Comparison of ENCODE assay signal across 28 cellular contexts in the genomic region with DNA sequence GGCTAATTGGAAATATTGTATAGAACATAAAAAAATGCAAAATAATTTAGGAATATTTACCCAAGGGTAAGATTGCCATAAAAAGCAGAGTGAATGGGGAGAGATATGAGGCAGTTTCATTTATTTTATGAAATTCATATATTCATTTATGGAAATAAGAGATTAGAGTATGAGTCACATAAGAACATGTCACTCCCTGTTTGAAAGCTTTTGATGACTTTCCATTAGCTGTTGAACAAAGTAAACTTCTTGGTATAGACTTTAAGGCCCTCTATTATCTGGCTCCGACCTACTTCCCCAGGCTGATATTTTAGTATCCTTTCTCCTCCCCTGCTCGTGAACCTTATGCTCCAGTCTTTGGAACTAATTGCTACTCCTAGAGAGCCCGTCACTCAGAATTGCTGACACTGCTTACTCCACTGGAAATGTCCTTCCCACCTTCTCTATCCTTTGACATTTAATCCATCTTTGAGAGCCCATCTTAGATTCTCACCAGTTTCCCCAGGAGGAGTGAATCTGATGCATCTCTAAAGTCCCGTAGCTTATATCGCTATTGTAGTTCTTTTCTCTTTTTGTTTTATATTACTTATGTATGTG. TPM values are rescaled to one million over a fixed set of nuclear protein-coding genes. Genes with fewer than 3 reads are reported as not detected.
DNase-seq lines count a peak whose midpoint lies in the region; ATAC-seq, FAIRE-seq and TF ChIP-seq lines count a peak whose summit lies in the region.
"Had no signal": no experiment of that assay in that cellular context is flagged by ENCODE, and none has a peak within 500 bp of the region (broad histone marks: within the 10 kb centered on the region; RNA-seq: fewer than 3 reads in every experiment).

No MANE protein-coding gene starts in this region.

- H2AK9ac ChIP-seq in IMR-90 (replicated peaks; ENCODE audit: low read depth, low read length, poor library complexity), result no peak overlapping the region

- POLR2A ChIA-PET in IMR-90 (lab: Charles Lee; ENCODE audit: unreplicated experiment), result no interaction called here

- H3K4me2 ChIP-seq in IMR-90 (ENCODE audit: low read depth, low read length), result no peak overlapping the region

- no peak overlapping the region for H3K9ac ChIP-seq in IMR-90 (ENCODE audit: low read depth, low read length)

- H3K27ac ChIP-seq in IMR-90 (ENCODE audit: insufficient read depth, low read length), result no peak overlapping the region
- H3K27ac ChIP-seq: Peyer's patch, SK-N-MC had no signal

- CTCF ChIA-PET in Calu3 (lab: Charles Lee) (no interaction called here), IMR-90 (lab: Yijun Ruan, JAX) (no interaction called here)

- no peak for TF ChIP-seq RAD21 in IMR-90 (IDR thresholded peaks at IDR 0.05; ENCODE audit: low read length)

- H3K27me3 ChIP-seq in IMR-90 (ENCODE audit: control insufficient read depth, insufficient read depth, low read length) (no peaks in the 10 kb centered on the region), bronchial epithelial cell (ENCODE audit: control insufficient read depth, insufficient read depth, low read length) (no peaks in the 10 kb centered on the region)
- H3K27me3 ChIP-seq: BE2C, MG63, Peyer's patch had no signal

- no peak overlapping the region for H2BK5ac ChIP-seq in IMR-90 (ENCODE audit: low read depth, low read length, poor library complexity, severe bottlenecking)

- TF ChIP-seq CTCF in Calu3 (IDR thresholded peaks at IDR 0.05; ENCODE audit: unreplicated experiment), result no peak
- TF ChIP-seq CTCF in IMR-90 (conservative IDR thresholded peaks at IDR 0.05; ENCODE audit: low read depth, low read length), result no peak
- TF ChIP-seq CTCF in bronchial epithelial cell (IDR thresholded peaks at IDR 0.05; ENCODE audit: insufficient read depth, low read length, severe bottlenecking), result no peak
- TF ChIP-seq CTCF in nephron progenitor cell (IDR thresholded peaks at IDR 0.05), result no peak

- H3K36me3 Mint-ChIP-seq in Calu3 (ENCODE audit: insufficient read depth, unreplicated experiment) (no peaks in the 10 kb centered on the region), nephron progenitor cell (ENCODE audit: low read depth) (no peaks in the 10 kb centered on the region)
- H3K36me3 Mint-ChIP-seq: CD14-positive monocyte; CD8-positive, alpha-beta memory T cell had no signal

- no peak overlapping the region for H4K5ac ChIP-seq in IMR-90 (ENCODE audit: low read depth, low read length)

- no peak overlapping the region for H4K91ac ChIP-seq in IMR-90 (ENCODE audit: insufficient read depth, low read depth, low read length)

- dilution Hi-C loops in IMR-90 (cut with HindIII; ENCODE audit: low sequenced_read_pairs, unreplicated experiment), result no loop called here

- H3K56ac ChIP-seq in IMR-90 (ENCODE audit: extremely low read depth, insufficient read depth, low read length), result no peak overlapping the region

- H3K79me1 ChIP-seq in IMR-90 (ENCODE audit: low read depth in 1 of 2, low read length in 2 of 2), result 0 out of 4 replicates have a peak, but pooled peaks cover 0 to 2% of the 10 kb centered on the region in 2 experiments

- H4K8ac ChIP-seq in IMR-90 (ENCODE audit: low read depth in 2 of 2, low read length in 2 of 2), result no peak overlapping the region

- peak overlapping the region; percentile 47; the same call in 1 of the 2 replicates for H2BK20ac ChIP-seq in IMR-90 (ENCODE audit: low read depth, low read length)

- H3K4me1 ChIP-seq in IMR-90 (ENCODE audit: control insufficient read depth, insufficient read depth, low read length), result peaks cover 26% of the 10 kb centered on the region

- H3K36me3 ChIP-seq in IMR-90 (ENCODE audit: control insufficient read depth, insufficient read depth, low read length) (no peaks in the 10 kb centered on the region), bronchial epithelial cell (ENCODE audit: control insufficient read depth, insufficient read depth, low read length) (no peaks in the 10 kb centered on the region)
- H3K36me3 ChIP-seq: BE2C, MG63, Peyer's patch had no signal

- 93% methylated on average over 3 of the region's 5 CpGs; no CpG with 5 or more reads in 1 of the 2 experiments for WGBS in IMR-90 (ENCODE audit: extremely low coverage in 2 of 2, insufficient read length in 1 of 2), 2 experiments

- H4K20me1 ChIP-seq in IMR-90 (ENCODE audit: insufficient read depth, low read length), result no peaks in the 10 kb centered on the region

- H3K4ac ChIP-seq in IMR-90 (ENCODE audit: low read depth, low read length), result 0 out of 2 replicates have a peak overlapping the region, but pooled peaks have one; percentile 8

- peaks cover 3% of the 10 kb centered on the region for H3K9me3 Mint-ChIP-seq in Calu3 (ENCODE audit: low read depth, unreplicated experiment)
- H3K9me3 Mint-ChIP-seq in nephron progenitor cell, result no peaks in the 10 kb centered on the region
- H3K9me3 Mint-ChIP-seq: CD14-positive monocyte had no signal

- intact Hi-C loops in Calu3 (cut with micrococcal nuclease; ENCODE audit: unreplicated experiment), result loop anchor here (10.0 kb wide), 2 partner anchors 157 to 203 kb away; no protein-coding TSS in a partner anchor
- intact Hi-C loops in IMR-90 (cut with micrococcal nuclease), result loop anchor here (5.0 kb wide), 1 partner anchor 44 kb away; no protein-coding TSS in a partner anchor

- no peak overlapping the region for H3K23ac ChIP-seq in IMR-90 (ENCODE audit: low read depth, low read length)

- H2BK15ac ChIP-seq in IMR-90 (ENCODE audit: low read depth, low read length), result no peak overlapping the region

- no peak for FAIRE-seq in bronchial epithelial cell (lab: Jason Lieb, UNC)
- FAIRE-seq: H54 had no signal

- no peak for DNase-seq in Calu3
- DNase-seq in IMR-90, result no peak
- DNase-seq in bronchial epithelial cell (ENCODE audit: low read depth), result peak; percentile 81
- DNase-seq in nephron progenitor cell, result no peak
- DNase-seq in D341Med (ENCODE audit: low spot score), result no peak
- no peak for DNase-seq in NCI-H748 (lab: John Stamatoyannopoulos, UW; ENCODE audit: unreplicated experiment)
- DNase-seq: ACHN; BE2C; CD8-positive, alpha-beta memory T cell; DMS153; KBM-7; MG63; NCI-H1105 treated with DMSO at 0.1 percent for 48 hours; NCI-H146; NCI-H2029; NCI-H2171 treated with DMSO at 0.1 percent for 48 hours; NCI-H345; NCI-H524; NCI-H774; NK-92 treated with Interleukin-12 subunit alpha and Interleukin-12 subunit beta, amount 100 ng/mL, for 24 hours; Peyer's patch; SIG-M5 had no signal

- BruUV-seq in Calu3 (replicated peaks; lab: Mats Ljungman, UMichigan), result no TSS peak
- BruUV-seq in IMR-90 (replicated peaks; lab: Mats Ljungman, UMichigan), result no TSS peak

- TF ChIP-seq POLR2A in IMR-90 (IDR thresholded peaks at IDR 0.05; ENCODE audit: low read depth, low read length), result no peak

- no peaks in the 10 kb centered on the region for H3K9me3 ChIP-seq in IMR-90 (ENCODE audit: control insufficient read depth, insufficient read depth, low read length)
- H3K9me3 ChIP-seq: BE2C, MG63, Peyer's patch had no signal

- in situ Hi-C loops in IMR-90 (cut with MboI; ENCODE audit: low sequenced_read_pairs), result no loop called here

- H3K4me3 ChIP-seq in IMR-90 (ENCODE audit: insufficient read depth, low read depth, low read length), result no peak overlapping the region
- H3K4me3 ChIP-seq in bronchial epithelial cell (ENCODE audit: low read depth, low read length), result no peak overlapping the region
- H3K4me3 ChIP-seq: MG63, Peyer's patch, SK-N-MC had no signal

- H3K14ac ChIP-seq in IMR-90 (replicated peaks; ENCODE audit: low read depth, low read length), result 0 out of 2 replicates have a peak overlapping the region, but pooled peaks have one; percentile 10

- H3K9me1 ChIP-seq in IMR-90 (ENCODE audit: insufficient read depth, low read length), result peaks cover 17% of the 10 kb centered on the region

- peak overlapping the region; percentile 54; the same call in 1 of the 2 replicates for H2BK120ac ChIP-seq in IMR-90 (ENCODE audit: low read depth, low read length)

- no peak overlapping the region for H3K18ac ChIP-seq in IMR-90 (ENCODE audit: low read depth, low read length)

- H3K27ac Mint-ChIP-seq in Calu3 (ENCODE audit: unreplicated experiment), result peak overlapping the region; percentile 30
- H3K27ac Mint-ChIP-seq in nephron progenitor cell, result peak overlapping the region; percentile 19
- H3K27ac Mint-ChIP-seq: CD14-positive monocyte; CD8-positive, alpha-beta memory T cell had no signal

- peak overlapping the region; percentile 26 for H2AK5ac ChIP-seq in IMR-90 (ENCODE audit: low read depth, low read length)

- ATAC-seq in IMR-90 (ENCODE audit: low read depth), result no peak
- ATAC-seq in HG02678 (IDR thresholded peaks at IDR 0.05; ENCODE audit: unreplicated experiment), result no peak

- no peaks in the 10 kb centered on the region for H3K27me3 Mint-ChIP-seq in Calu3 (ENCODE audit: unreplicated experiment)
- H3K27me3 Mint-ChIP-seq in nephron progenitor cell (ENCODE audit: low read depth, poor library complexity), result peaks cover 5% of the 10 kb centered on the region

- H3K4me1 Mint-ChIP-seq in Calu3 (ENCODE audit: low read depth, unreplicated experiment) (peaks cover 72% of the 10 kb centered on the region), nephron progenitor cell (peaks cover 37% of the 10 kb centered on the region)

- H2AFZ ChIP-seq in IMR-90 (replicated peaks; ENCODE audit: low read length, poor library complexity), result no peak overlapping the region

- no peak overlapping the region for H3K4me3 Mint-ChIP-seq in Calu3 (ENCODE audit: low read depth, unreplicated experiment)
- no peak overlapping the region for H3K4me3 Mint-ChIP-seq in nephron progenitor cell
- H3K4me3 Mint-ChIP-seq: CD14-positive monocyte; CD8-positive, alpha-beta memory T cell had no signal

TF ChIP-seq in IMR-90, 13 proteins besides CTCF, POLR2A, EP300 and RAD21:
- TF ChIP-seq NFE2L2 (IDR thresholded peaks at IDR 0.05; ENCODE audit: low read depth, low read length) (no peak), MAFK (IDR thresholded peaks at IDR 0.05; ENCODE audit: low read depth, low read length) (peak; percentile 53)

RNA-seq across cellular contexts. Expression of a gene that starts 8.9 kb away (rescaled TPM):
- 0.42 and 0.45 TPM in 2 replicates for total RNA-seq in Calu3 (2022)
- total RNA-seq in IMR-90 (2012; rRNA removed), result 1.6 and 1.7 TPM in 2 replicates
- 0.29 and 0.52 TPM in 2 replicates for polyA plus RNA-seq in IMR-90 (2012; rRNA removed)
- 0.33 and 0.35 TPM in 2 replicates for polyA plus RNA-seq in IMR-90 (2012; cell fraction: cytosol; rRNA removed)
- 0.61 and 1.3 TPM in 2 replicates for polyA plus RNA-seq in IMR-90 (2012; cell fraction: nucleus; rRNA removed; ENCODE audit: low replicate concordance)
- under 0.01 TPM in 1 of 2 replicates, not detected in the other for total RNA-seq in bronchial epithelial cell
- total RNA-seq: CD8-positive, alpha-beta memory T cell; LHCN-M2; Peyer's patch; T-helper 1 cell treated with Interleukin-12 subunit alpha and Interleukin-12 subunit beta and Interleukin-4 antibody, amounts not matched to agents 30 ng/mL and 1 ng/mL, for 36 hours had no signal
- polyA plus RNA-seq: CD14-positive monocyte; CD8-positive, alpha-beta memory T cell had no signal
